8 cellular contexts compared by ENCODE assay signal in genomic region chr10:95560288-95561199, GRCh38. TPM values are rescaled to one million over a fixed set of nuclear protein-coding genes. Genes with fewer than 3 reads are reported as not detected.
A peak's percentile ranks its signal among the peaks of the same experiment; 100 is the strongest.
DNase-seq lines count a peak whose midpoint lies in the region; ATAC-seq and TF ChIP-seq lines count a peak whose summit lies in the region.

No MANE protein-coding gene starts in this region.

- ATAC-seq in gastroesophageal sphincter (no peak), GM21529 (IDR thresholded peaks at IDR 0.05; ENCODE audit: unreplicated experiment) (no peak)

- TF ChIP-seq EP300 in gastroesophageal sphincter (IDR thresholded peaks at IDR 0.05) (no peak), transverse colon (IDR thresholded peaks at IDR 0.05; ENCODE audit: low read depth) (no peak)

- in situ Hi-C loops in transverse colon (cut with MboI; ENCODE audit: low pct_ligation_motif_present in 1 of 4, low pct_unique_long_range_greater_than_20kb in 1 of 4, low sequenced_read_pairs in 3 of 4), result no loop called here

- no peaks in the 10 kb centered on the region for H4K20me1 ChIP-seq in osteoblast (ENCODE audit: insufficient read depth, low read length)

- WGBS in gastroesophageal sphincter (ENCODE audit: low coverage in 1 of 2), 2 donors, result 0 to 6% methylated on average over 13 to 14 of the region's 48 CpGs
- WGBS in transverse colon (ENCODE audit: low coverage in 1 of 2), 2 donors, result 0 to 3% methylated on average over 5 to 42 of the region's 48 CpGs

- peak overlapping the region; percentile 99 for H3K4me2 ChIP-seq in osteoblast (ENCODE audit: insufficient read depth, low read length)

- H3K27ac ChIP-seq in gastroesophageal sphincter (peak overlapping the region; percentile 84 to 97 (median 92)), osteoblast (ENCODE audit: low read depth, low read length) (no peak overlapping the region), transverse colon (peak overlapping the region; percentile 90 to 95 (median 92))

- peak overlapping the region; percentile 90 for H2AFZ ChIP-seq in osteoblast (ENCODE audit: low read length)

- H3K36me3 ChIP-seq in NT2/D1 (ENCODE audit: insufficient read depth, insufficient read length, low read length) (no peaks in the 10 kb centered on the region), gastroesophageal sphincter (no peaks in the 10 kb centered on the region), osteoblast (ENCODE audit: insufficient read depth, low read length) (no peaks in the 10 kb centered on the region), transverse colon (no peaks in the 10 kb centered on the region)

- intact Hi-C loops in transverse colon (cut with DNase I; ENCODE audit: low total_unique reads), result loop anchor here (10.0 kb wide), 1 partner anchor 116 kb away; no protein-coding TSS in a partner anchor

- peak in 1 of 2 donors; percentile 14 for TF ChIP-seq POLR2A in gastroesophageal sphincter (IDR thresholded peaks at IDR 0.05)
- no peak for TF ChIP-seq POLR2A in transverse colon (IDR thresholded peaks at IDR 0.05)

- DNase-seq in A172 (ENCODE audit: low spot score), result peak; percentile 12
- peak; percentile 43 for DNase-seq in GM19238 (ENCODE audit: insufficient read length, low spot score)
- no peak for DNase-seq in NT2/D1 (ENCODE audit: low read depth, low spot score)
- peak; percentile 33 for DNase-seq in activated gamma-delta T cell treated with Interleukin-2 at 50 U/mL for 16 hours
- DNase-seq in osteoblast (ENCODE audit: insufficient read length, low spot score, missing footprints), result peak; percentile 91
- peak; percentile 67 for DNase-seq in transverse colon

- H3K4me1 ChIP-seq in NT2/D1 (ENCODE audit: insufficient read depth, insufficient read length), result peaks cover 5% of the 10 kb centered on the region
- peaks cover 0 to 37% (median 0%) of the 10 kb centered on the region in 3 donors for H3K4me1 ChIP-seq in gastroesophageal sphincter
- H3K4me1 ChIP-seq in osteoblast (ENCODE audit: insufficient read depth, low read length), result peaks cover 5% of the 10 kb centered on the region
- H3K4me1 ChIP-seq in transverse colon, result peaks cover 0 to 36% (median 28%) of the 10 kb centered on the region in 4 donors

- peak overlapping the region; percentile 70 for H3K4me3 ChIP-seq in NT2/D1 (ENCODE audit: insufficient read length, low read depth)
- H3K4me3 ChIP-seq in gastroesophageal sphincter, result peak overlapping the region; percentile 78 to 89
- peak overlapping the region; percentile 83 for H3K4me3 ChIP-seq in osteoblast (ENCODE audit: insufficient read depth, low read length)
- H3K4me3 ChIP-seq in transverse colon, result peak overlapping the region; percentile 61 to 89 (median 72)

- no peaks in the 10 kb centered on the region for H3K9me3 ChIP-seq in NT2/D1 (ENCODE audit: insufficient read depth, low read length)
- H3K9me3 ChIP-seq in gastroesophageal sphincter, result no peaks in the 10 kb centered on the region
- no peaks in the 10 kb centered on the region for H3K9me3 ChIP-seq in osteoblast (ENCODE audit: low read depth, low read length)
- no peaks in the 10 kb centered on the region for H3K9me3 ChIP-seq in transverse colon

- H3K27me3 ChIP-seq in NT2/D1 (ENCODE audit: insufficient read depth, insufficient read length), result peaks cover 5% of the 10 kb centered on the region
- no peaks in the 10 kb centered on the region for H3K27me3 ChIP-seq in gastroesophageal sphincter
- H3K27me3 ChIP-seq in osteoblast (ENCODE audit: insufficient read depth, low read length), result peaks cover 19% of the 10 kb centered on the region
- H3K27me3 ChIP-seq in transverse colon, result no peaks in the 10 kb centered on the region

- TF ChIP-seq CTCF in gastroesophageal sphincter (IDR thresholded peaks at IDR 0.05) (no peak), osteoblast (IDR thresholded peaks at IDR 0.05; ENCODE audit: extremely low read depth, low read depth, low read length) (no peak), transverse colon (IDR thresholded peaks at IDR 0.05) (no peak)

- no peaks in the 10 kb centered on the region for H3K79me2 ChIP-seq in osteoblast (ENCODE audit: insufficient read depth, low read length)

- peak overlapping the region; percentile 79 for H3K9ac ChIP-seq in NT2/D1 (ENCODE audit: insufficient read length, low read depth)

RNA-seq across cellular contexts. Expression of gene SORBS1, which starts 0.6 kb away (rescaled TPM):
- total RNA-seq in A172 (2014; rRNA removed; shearing (Covaris generic)), result 0.91 and 2.5 TPM in 2 replicates
- total RNA-seq in gastroesophageal sphincter, result 1,000 to 10,000 TPM; 1,866 to 2,220 (median 1,948) TPM
- 0.29 and 0.72 TPM in 2 replicates for total RNA-seq in osteoblast
- total RNA-seq in transverse colon, result 100 to 1,000 TPM in 3 of 4 donors, 10 to 100 TPM in 1; 92.2 to 308 (median 150) TPM

Comparison
In these comparisons a context has a peak if more than half of its experiments do, and no peak if none do; other contexts are left out.
1. RNA of gene SORBS1, which starts 0.6 kb away (total RNA-seq): 1,866 to 2,220 TPM in gastroesophageal sphincter and 92.2 to 308 TPM in transverse colon; 0.91 to 2.5 TPM in A172 and 0.29 to 0.72 TPM in osteoblast; every median in the first group is over 10 times any median in the second.
2. Peak in every context shown above with its lines, with median percentiles within 50 percentile points of each other: H3K4me3 ChIP-seq.